In the genomic region with DNA sequence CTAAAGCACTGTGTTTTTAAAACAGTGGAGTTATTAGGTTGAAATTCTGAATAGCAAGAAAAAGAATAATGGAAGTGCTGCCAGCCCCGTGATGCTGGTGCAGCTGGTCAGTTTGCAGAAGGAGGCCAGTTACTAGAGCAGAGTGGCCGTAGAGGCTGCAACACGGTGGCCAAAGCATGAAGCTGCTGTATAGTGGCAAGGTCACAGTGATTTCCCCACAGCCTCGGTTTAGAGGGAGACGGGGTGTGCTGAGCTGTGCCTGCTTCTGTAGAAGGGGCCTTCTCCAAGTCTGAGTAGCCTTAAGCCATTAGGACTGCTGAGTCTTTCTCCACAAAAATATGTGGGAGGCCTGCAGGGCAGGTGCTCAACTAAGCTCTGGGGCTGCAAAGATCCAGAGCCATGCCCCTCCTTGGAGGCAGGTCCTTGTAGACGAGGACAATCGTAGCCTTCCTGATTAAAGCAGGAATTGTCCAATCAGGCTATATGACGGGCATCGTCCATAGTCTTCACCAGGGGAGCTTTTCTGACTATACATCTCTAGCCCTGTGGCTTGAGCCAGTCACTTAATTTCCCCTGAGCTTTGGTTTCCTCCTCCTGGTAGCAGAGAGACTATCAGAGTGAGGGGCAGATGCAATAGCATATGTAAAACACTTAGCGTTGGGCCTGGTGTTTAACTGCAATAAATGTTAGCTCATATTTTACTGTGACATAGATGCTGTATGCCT, we compare ENCODE assay signal across 13 cellular contexts.
A peak's percentile ranks its signal among the peaks of the same experiment; 100 is the strongest.
DNase-seq lines count a peak whose midpoint lies in the region; ATAC-seq and TF ChIP-seq lines count a peak whose summit lies in the region.
"Had no signal": no experiment of that assay in that cellular context is flagged by ENCODE, and none has a peak within 500 bp of the region (broad histone marks: within the 10 kb centered on the region; RNA-seq: fewer than 3 reads in every experiment).

No MANE protein-coding gene starts in this region.

- H3K4me3 ChIP-seq in endodermal cell (ENCODE audit: low read length) (no peak overlapping the region), upper lobe of left lung (no peak overlapping the region)
- no peak overlapping the region for H3K4me3 ChIP-seq in CD8-positive, alpha-beta memory T cell (ENCODE audit: low read length)
- H3K4me3 ChIP-seq: left ventricle myocardium inferior had no signal

- H3K27me3 Mint-ChIP-seq in endodermal cell (ENCODE audit: insufficient read depth) (no peaks in the 10 kb centered on the region), neural crest cell (ENCODE audit: low read depth) (peaks cover under 1% of the 10 kb centered on the region)
- H3K27me3 Mint-ChIP-seq in CD8-positive, alpha-beta memory T cell = peaks cover 2 to 6% of the 10 kb centered on the region in 2 donors

- peak overlapping the region; percentile 34 for H3K27ac ChIP-seq in endodermal cell (ENCODE audit: low read depth, low read length)
- peak overlapping the region in 3 of 4 donors; percentile 23 to 92 (median 27) for H3K27ac ChIP-seq in upper lobe of left lung
- H3K27ac ChIP-seq in CD8-positive, alpha-beta memory T cell (ENCODE audit: low read depth, low read length) = no peak overlapping the region
- H3K27ac ChIP-seq: left ventricle myocardium inferior had no signal

- peak; percentile 28 to 58 for DNase-seq in NCI-H526 (lab: John Stamatoyannopoulos, UW)
- no peak for DNase-seq in endodermal cell
- DNase-seq in neural crest cell (ENCODE audit: low read depth, low spot score) = no peak
- no peak for DNase-seq in upper lobe of left lung
- DNase-seq in GM13977 (ENCODE audit: low spot score) = no peak
- no peak for DNase-seq in CD8-positive, alpha-beta memory T cell
- no peak for DNase-seq in HT-29 (ENCODE audit: low spot score)
- DNase-seq: activated naive CD4-positive, alpha-beta T cell treated with Interleukin-2 at 50 U/mL for 16 hours; central memory CD4-positive, alpha-beta T cell; Karpas-422; left ventricle myocardium inferior; NCI-H187; Right ventricle myocardium superior had no signal

- POLR2A ChIA-PET in CD8-positive, alpha-beta memory T cell (lab: Charles Lee) = no interaction called here

- H3K27ac Mint-ChIP-seq in endodermal cell = no peak overlapping the region
- no peak overlapping the region for H3K27ac Mint-ChIP-seq in neural crest cell (ENCODE audit: unreplicated experiment)
- H3K27ac Mint-ChIP-seq in CD8-positive, alpha-beta memory T cell = no peak overlapping the region

- in situ Hi-C loops in GM13977 (cut with MboI; ENCODE audit: low pct_unique_long_range_greater_than_20kb, low sequenced_read_pairs, unreplicated experiment) = no loop called here

- no peak overlapping the region for H3K9ac ChIP-seq in endodermal cell (ENCODE audit: extremely low read depth, low read length, poor library complexity, severe bottlenecking)

- TF ChIP-seq EP300 in upper lobe of left lung (IDR thresholded peaks at IDR 0.05) = no peak

- H3K4me1 Mint-ChIP-seq in endodermal cell (peaks cover 69% of the 10 kb centered on the region), neural crest cell (peaks cover 65% of the 10 kb centered on the region)
- H3K4me1 Mint-ChIP-seq in CD8-positive, alpha-beta memory T cell = peaks cover 29 to 52% (median 31%) of the 10 kb centered on the region in 3 donors

- H3K9me3 ChIP-seq in endodermal cell (ENCODE audit: control insufficient read depth, low read length) = no peaks in the 10 kb centered on the region
- no peaks in the 10 kb centered on the region for H3K9me3 ChIP-seq in upper lobe of left lung
- no peaks in the 10 kb centered on the region for H3K9me3 ChIP-seq in CD8-positive, alpha-beta memory T cell (ENCODE audit: low read length)
- H3K9me3 ChIP-seq: left ventricle myocardium inferior had no signal

- no peak for ATAC-seq in upper lobe of left lung (ENCODE audit: low FRiP score in 2 of 2)

- H3K36me3 Mint-ChIP-seq in endodermal cell (ENCODE audit: low read depth) (no peaks in the 10 kb centered on the region), neural crest cell (ENCODE audit: low read depth) (no peaks in the 10 kb centered on the region)
- peaks cover 0 to 4% (median 0%) of the 10 kb centered on the region in 3 donors for H3K36me3 Mint-ChIP-seq in CD8-positive, alpha-beta memory T cell

- TF ChIP-seq POLR2A in upper lobe of left lung (IDR thresholded peaks at IDR 0.05) = no peak

- H3K27me3 ChIP-seq in endodermal cell (ENCODE audit: control insufficient read depth, insufficient read depth, low read length, poor library complexity, severe bottlenecking) (no peaks in the 10 kb centered on the region), upper lobe of left lung (no peaks in the 10 kb centered on the region)
- H3K27me3 ChIP-seq in CD8-positive, alpha-beta memory T cell (ENCODE audit: insufficient read depth, low read length, poor library complexity, severe bottlenecking) = no peaks in the 10 kb centered on the region

- H3K36me3 ChIP-seq in endodermal cell (ENCODE audit: control insufficient read depth, insufficient read depth, low read length) = no peaks in the 10 kb centered on the region
- no peaks in the 10 kb centered on the region for H3K36me3 ChIP-seq in upper lobe of left lung
- H3K36me3 ChIP-seq in CD8-positive, alpha-beta memory T cell (ENCODE audit: insufficient read depth, low read length) = no peaks in the 10 kb centered on the region
- H3K36me3 ChIP-seq: left ventricle myocardium inferior had no signal

- no peaks in the 10 kb centered on the region for H3K9me3 Mint-ChIP-seq in endodermal cell
- no peaks in the 10 kb centered on the region for H3K9me3 Mint-ChIP-seq in neural crest cell
- no peaks in the 10 kb centered on the region for H3K9me3 Mint-ChIP-seq in CD8-positive, alpha-beta memory T cell

- CTCF ChIA-PET in CD8-positive, alpha-beta memory T cell (lab: Charles Lee) = interaction anchor here (1.0 to 1.4 kb wide), 2 partner anchors 9 to 337 kb away, joined by 3 read pairs; no protein-coding TSS in a partner anchor

- TF ChIP-seq CTCF in endodermal cell (conservative IDR thresholded peaks at IDR 0.05) (no peak), neural crest cell (conservative IDR thresholded peaks at IDR 0.05) (no peak), upper lobe of left lung (IDR thresholded peaks at IDR 0.05) (no peak), GM13977 (IDR thresholded peaks at IDR 0.05; ENCODE audit: extremely low read depth, insufficient read depth, missing control alignments) (no peak)

- WGBS in endodermal cell (ENCODE audit: insufficient coverage in 1 of 2, insufficient read length in 1 of 2), 2 experiments = 80 to 87% methylated on average over 9 to 10 of the region's 10 CpGs
- WGBS in upper lobe of left lung, 2 donors = 67 to 82% methylated on average over 8 to 10 of the region's 10 CpGs

- H3K4me1 ChIP-seq in endodermal cell (ENCODE audit: control insufficient read depth, insufficient read depth, low read length) (peaks cover 18% of the 10 kb centered on the region), upper lobe of left lung (peaks cover 58 to 81% (median 68%) of the 10 kb centered on the region in 4 donors)
- H3K4me1 ChIP-seq in CD8-positive, alpha-beta memory T cell (ENCODE audit: insufficient read depth, low read length) = peaks cover 25% of the 10 kb centered on the region

- H3K4me3 Mint-ChIP-seq in endodermal cell (no peak overlapping the region), neural crest cell (peak overlapping the region; percentile 68)
- H3K4me3 Mint-ChIP-seq in CD8-positive, alpha-beta memory T cell = peak overlapping the region in 1 of 7 donors; percentile 57

Comparison
In these comparisons a context has a peak if more than half of its experiments do, and no peak if none do; other contexts are left out.
1. DNase-seq: peak in NCI-H526 (2 of 2); none in endodermal cell (single experiment), neural crest cell (single experiment), upper lobe of left lung (0 of 2), GM13977 (single experiment), CD8-positive, alpha-beta memory T cell (0 of 5) and HT-29 (single experiment).